ENCODE assay signal across 12 cellular contexts in genomic region chr22:19579113-19579811, GRCh38. TPM values are rescaled to one million over a fixed set of nuclear protein-coding genes. Genes with fewer than 3 reads are reported as not detected.
DNase-seq lines count a peak whose midpoint lies in the region; ATAC-seq and TF ChIP-seq lines count a peak whose summit lies in the region.
"Had no signal": no experiment of that assay in that cellular context is flagged by ENCODE, and none has a peak within 500 bp of the region (broad histone marks: within the 10 kb centered on the region; RNA-seq: fewer than 3 reads in every experiment).

No MANE protein-coding gene starts in this region.

- H3K4me1 ChIP-seq in Karpas-422 (ENCODE audit: low read length): peaks cover 29% of the 10 kb centered on the region

- no peaks in the 10 kb centered on the region for H3K36me3 ChIP-seq in Karpas-422 (ENCODE audit: insufficient read depth, low read length)

- no peaks in the 10 kb centered on the region for H3K9me3 Mint-ChIP-seq in activated naive CD4-positive, alpha-beta T cell treated with anti-CD3 and anti-CD28 coated beads, Interleukin-2, amount 50 U/mL, for 72 hours
- H3K9me3 Mint-ChIP-seq in natural killer cell: no peaks in the 10 kb centered on the region

- H4K20me1 ChIP-seq in Karpas-422 (ENCODE audit: insufficient read depth, low read depth, low read length): no peaks in the 10 kb centered on the region

- no peaks in the 10 kb centered on the region for H3K36me3 Mint-ChIP-seq in activated naive CD4-positive, alpha-beta T cell treated with anti-CD3 and anti-CD28 coated beads, Interleukin-2, amount 50 U/mL, for 72 hours
- H3K36me3 Mint-ChIP-seq in natural killer cell: no peaks in the 10 kb centered on the region

- H3K4me3 ChIP-seq in Karpas-422 (ENCODE audit: low read length): no peak overlapping the region

- DNase-seq in SKM-1 treated with dmso at 0.1 percent for 144 hours (lab: John Stamatoyannopoulos, UW; ENCODE audit: unreplicated experiment) (peak; percentile 32), SKM-1 (lab: John Stamatoyannopoulos, UW; ENCODE audit: unreplicated experiment) (no peak), Karpas-422 (no peak), natural killer cell (no peak), NCI-H146 treated with DMSO at 0.1 percent for 48 hours (lab: John Stamatoyannopoulos, UW; ENCODE audit: unreplicated experiment) (no peak), HPDE6-E6E7 (ENCODE audit: extremely low spot score) (no peak), NCI-H82 (lab: John Stamatoyannopoulos, UW) (no peak)
- no peak for DNase-seq in activated naive CD4-positive, alpha-beta T cell treated with anti-CD3 and anti-CD28 coated beads, Interleukin-2, amount 50 U/mL, for 72 hours (ENCODE audit: low spot score in 2 of 2)
- DNase-seq: NCI-H146 had no signal

- peak overlapping the region; percentile 75 to 87 for H3K27ac Mint-ChIP-seq in activated naive CD4-positive, alpha-beta T cell treated with anti-CD3 and anti-CD28 coated beads, Interleukin-2, amount 50 U/mL, for 72 hours
- H3K27ac Mint-ChIP-seq in natural killer cell: peak overlapping the region; percentile 18 to 96

- H3K4me2 ChIP-seq in Karpas-422 (ENCODE audit: low read depth, low read length, poor library complexity, severe bottlenecking): no peak overlapping the region

- H3K79me2 ChIP-seq in Karpas-422 (ENCODE audit: low read length): no peaks in the 10 kb centered on the region

- ATAC-seq in activated naive CD4-positive, alpha-beta T cell treated with anti-CD3 and anti-CD28 coated beads, Interleukin-2, amount 50 U/mL, for 72 hours: no peak
- no peak for ATAC-seq in natural killer cell

- peaks cover 35 to 49% of the 10 kb centered on the region in 2 donors for H3K4me1 Mint-ChIP-seq in natural killer cell

- no peaks in the 10 kb centered on the region for H3K9me3 ChIP-seq in Karpas-422 (ENCODE audit: low read length)

- no peak overlapping the region; the same call in 1 of the 2 replicates for H3K9ac ChIP-seq in Karpas-422 (ENCODE audit: low read length)

- 0 out of 2 replicates have a peak, but pooled peaks cover 2% of the 10 kb centered on the region for H3K27me3 ChIP-seq in Karpas-422 (ENCODE audit: low read length)

- peak overlapping the region; percentile 42 for H3K4me3 Mint-ChIP-seq in natural killer cell

- intact Hi-C loops in natural killer cell (cut with micrococcal nuclease): loop anchor here (5.0 kb wide), 1 partner anchor 102 kb away; the partner anchor contains the start of genes CDC45 and UFD1

- peak overlapping the region; percentile 66; the same call in 1 of the 2 replicates for H2AFZ ChIP-seq in Karpas-422 (ENCODE audit: low read length)

- H3K9me2 ChIP-seq in Karpas-422 (replicated peaks; ENCODE audit: insufficient read depth, low read length): no peaks in the 10 kb centered on the region

- H3K27ac ChIP-seq in Karpas-422 (ENCODE audit: low read length): no peak overlapping the region

- no peak for TF ChIP-seq CTCF in natural killer cell (IDR thresholded peaks at IDR 0.05)

- no peaks in the 10 kb centered on the region for H3K27me3 Mint-ChIP-seq in natural killer cell (ENCODE audit: low read depth in 2 of 2)

RNA-seq across cellular contexts. Expression of gene CLDN5, which starts 55.1 kb away (rescaled TPM):
- total RNA-seq in Karpas-422 (2014; rRNA removed; shearing (Covaris generic); ENCODE audit: low replicate concordance): not detected in 2 replicates
- total RNA-seq in activated naive CD4-positive, alpha-beta T cell treated with anti-CD3 and anti-CD28 coated beads, Interleukin-2, amount 50 U/mL, for 72 hours: not detected
- total RNA-seq in natural killer cell: 1 to 10 TPM in 2 of 3 donors, not detected in 1; 1.3 to 1.7 TPM
- total RNA-seq: activated CD8-positive, alpha-beta memory T cell treated with anti-CD3 and anti-CD28 coated beads for 36 hours; chondrocyte; fibroblast of villous mesenchyme had no signal
